Comparison of ENCODE assay signal across 8 cellular contexts in genomic region chr2:196638765-196639164, GRCh38. TPM values are rescaled to one million over a fixed set of nuclear protein-coding genes. Genes with fewer than 3 reads are reported as not detected.
DNase-seq lines count a peak whose midpoint lies in the region; ATAC-seq, FAIRE-seq and TF ChIP-seq lines count a peak whose summit lies in the region.

No MANE protein-coding gene starts in this region.

- no peak overlapping the region for H3K27ac Mint-ChIP-seq in activated naive CD8-positive, alpha-beta T cell

- H3K27me3 Mint-ChIP-seq in activated T-cell treated with anti-CD3 and anti-CD28 coated beads, Interleukin-2, amount 50 U/mL, for 4 hours (ENCODE audit: low read depth): no peaks in the 10 kb centered on the region
- H3K27me3 Mint-ChIP-seq in activated naive CD8-positive, alpha-beta T cell: no peaks in the 10 kb centered on the region

- no peak overlapping the region for H3K27ac ChIP-seq in kidney (ENCODE audit: low read depth in 2 of 2, low read length in 2 of 2)
- no peak overlapping the region for H3K27ac ChIP-seq in stomach

- no peak for FAIRE-seq in kidney (lab: Jason Lieb, UNC)

- no peaks in the 10 kb centered on the region for H3K9me3 ChIP-seq in kidney (ENCODE audit: control insufficient read depth in 1 of 2, low read length in 2 of 2)
- no peaks in the 10 kb centered on the region for H3K9me3 ChIP-seq in stomach

- no peaks in the 10 kb centered on the region for H3K9me3 Mint-ChIP-seq in activated T-cell treated with anti-CD3 and anti-CD28 coated beads, Interleukin-2, amount 50 U/mL, for 4 hours
- H3K9me3 Mint-ChIP-seq in activated naive CD8-positive, alpha-beta T cell (ENCODE audit: low read depth): no peaks in the 10 kb centered on the region

- H3K4me3 ChIP-seq in kidney (ENCODE audit: low read length in 2 of 2): peak overlapping the region; percentile 66 to 87
- peak overlapping the region; percentile 57 to 79 (median 69) for H3K4me3 ChIP-seq in stomach

- no peak for TF ChIP-seq POLR2A in stomach (IDR thresholded peaks at IDR 0.05)

- intact Hi-C loops in kidney (cut with DNase I): no loop called here
- intact Hi-C loops in stomach (cut with DNase I; ENCODE audit: low total_unique reads): no loop called here

- 90 to 96% (median 94%) methylated on average over 19 of the region's 19 CpGs for WGBS in stomach, 5 donors

- H3K27me3 ChIP-seq in stomach: no peaks in the 10 kb centered on the region

- H3K4me1 ChIP-seq in kidney (ENCODE audit: control insufficient read depth in 1 of 2, insufficient read depth in 1 of 2, low read depth in 1 of 2, low read length in 2 of 2) (peaks cover 0 to 4% of the 10 kb centered on the region in 2 donors), stomach (peaks cover 6 to 18% (median 11%) of the 10 kb centered on the region in 4 donors)

- ATAC-seq in activated T-cell treated with anti-CD3 and anti-CD28 coated beads, Interleukin-2, amount 50 U/mL, for 4 hours: no peak
- no peak for ATAC-seq in GM19023 (IDR thresholded peaks at IDR 0.05; ENCODE audit: unreplicated experiment)

- no peak for DNase-seq in activated T-cell treated with anti-CD3 and anti-CD28 coated beads, Interleukin-2, amount 50 U/mL, for 4 hours
- no peak for DNase-seq in activated T-cell treated with anti-CD3 and anti-CD28 coated beads, Interleukin-2, amount 50 U/mL, for 1 hour
- DNase-seq in kidney (peak; percentile 62), stomach (no peak), GF-D8 (lab: John Stamatoyannopoulos, UW) (no peak), DMS 273 (lab: John Stamatoyannopoulos, UW; ENCODE audit: unreplicated experiment) (no peak)

- no peak for TF ChIP-seq EP300 in stomach (IDR thresholded peaks at IDR 0.05)

- peaks cover 10% of the 10 kb centered on the region for H3K4me1 Mint-ChIP-seq in activated T-cell treated with anti-CD3 and anti-CD28 coated beads, Interleukin-2, amount 50 U/mL, for 4 hours (ENCODE audit: low read depth)
- peaks cover 17% of the 10 kb centered on the region for H3K4me1 Mint-ChIP-seq in activated naive CD8-positive, alpha-beta T cell (ENCODE audit: low read depth)

- H3K36me3 ChIP-seq in kidney (ENCODE audit: control insufficient read depth in 1 of 2, insufficient read depth in 2 of 2, low read length in 2 of 2) (no peaks in the 10 kb centered on the region), stomach (no peaks in the 10 kb centered on the region)

- peak overlapping the region; percentile 88 for H3K4me3 Mint-ChIP-seq in activated T-cell treated with anti-CD3 and anti-CD28 coated beads, Interleukin-2, amount 50 U/mL, for 4 hours
- H3K4me3 Mint-ChIP-seq in activated naive CD8-positive, alpha-beta T cell: peak overlapping the region; percentile 89

- TF ChIP-seq CTCF in kidney (IDR thresholded peaks at IDR 0.05; ENCODE audit: borderline replicate concordance, extremely low read depth, insufficient read depth): no peak
- no peak for TF ChIP-seq CTCF in stomach (IDR thresholded peaks at IDR 0.05)

- H3K36me3 Mint-ChIP-seq in activated T-cell treated with anti-CD3 and anti-CD28 coated beads, Interleukin-2, amount 50 U/mL, for 4 hours (ENCODE audit: insufficient read depth): no peaks in the 10 kb centered on the region
- no peaks in the 10 kb centered on the region for H3K36me3 Mint-ChIP-seq in activated naive CD8-positive, alpha-beta T cell

- H3K9ac ChIP-seq in kidney (ENCODE audit: low read length in 2 of 2): no peak overlapping the region

RNA-seq across cellular contexts. Expression of gene CCDC150, which starts 0.8 kb away (rescaled TPM):
- 1 to 10 TPM; 4.2 to 4.8 (median 4.5) TPM for total RNA-seq in activated T-cell treated with anti-CD3 and anti-CD28 coated beads, Interleukin-2, amount 50 U/mL, for 4 hours
- total RNA-seq in kidney (2.3 TPM), stomach (10 to 100 TPM in 1 of 5 donors, 1 to 10 TPM in 3, under 1 TPM in 1; 0.29 to 19.8 (median 4.6) TPM)
- polyA plus RNA-seq in kidney (ENCODE audit: insufficient read depth, low read depth, low replicate concordance) (7.3 TPM), stomach (1 to 10 TPM in 1 of 3 donors, under 1 TPM in 1, not detected in 1; 1.00 to 1.0 TPM)

RNA-seq across cellular contexts. Expression of gene HECW2, which starts 45.4 kb away (rescaled TPM):
- 1 to 10 TPM; 1.0 to 2.2 (median 2.0) TPM for total RNA-seq in activated T-cell treated with anti-CD3 and anti-CD28 coated beads, Interleukin-2, amount 50 U/mL, for 4 hours
- total RNA-seq in kidney (23.4 TPM), stomach (10 to 100 TPM in 1 of 5 donors, 1 to 10 TPM in 2, under 1 TPM in 2; under 0.01 to 51.0 (median 5.2) TPM)
- polyA plus RNA-seq in kidney (ENCODE audit: insufficient read depth, low read depth, low replicate concordance) (3.4 TPM), stomach (1 to 10 TPM in 1 of 3 donors, under 1 TPM in 2; 0.75 to 1.2 (median 0.76) TPM)
